Comparison of ENCODE assay signal across 23 cellular contexts in genomic region chr15:55618396-55618795, GRCh38. TPM values are rescaled to one million over a fixed set of nuclear protein-coding genes. Genes with fewer than 3 reads are reported as not detected.
"Had no signal": no experiment of that assay in that cellular context is flagged by ENCODE, and none has a peak within 500 bp of the region (broad histone marks: within the 10 kb centered on the region; RNA-seq: fewer than 3 reads in every experiment).

No MANE protein-coding gene starts in this region.

- H3K9me3 Mint-ChIP-seq: activated B cell treated with CpG ODN at 0.5 μM for 24 hours; activated CD4-positive, alpha-beta memory T cell treated with anti-CD3 and anti-CD28 coated beads for 36 hours; activated CD4-positive, alpha-beta T cell treated with anti-CD3 and anti-CD28 coated beads, Interleukin-2, amount 10 ng/mL, durations not matched to agents 7 days and 5 days; activated naive CD4-positive, alpha-beta T cell treated with anti-CD3 and anti-CD28 coated beads, Interleukin-2, amount 50 U/mL, for 24 hours; central memory CD8-positive, alpha-beta T cell had no signal

- H3K4me3 ChIP-seq: body of pancreas, MG63 had no signal

- H3K27ac ChIP-seq: body of pancreas had no signal

- ATAC-seq: body of pancreas, T-helper 17 cell had no signal

- H3K27ac Mint-ChIP-seq: activated B cell treated with CpG ODN at 0.5 μM for 24 hours; activated CD4-positive, alpha-beta memory T cell treated with anti-CD3 and anti-CD28 coated beads for 36 hours; activated CD4-positive, alpha-beta T cell treated with anti-CD3 and anti-CD28 coated beads, Interleukin-2, amount 10 ng/mL, durations not matched to agents 7 days and 5 days; activated naive CD4-positive, alpha-beta T cell treated with anti-CD3 and anti-CD28 coated beads, Interleukin-2, amount 50 U/mL, for 24 hours; T-helper 17 cell had no signal

- H3K36me3 Mint-ChIP-seq: activated CD4-positive, alpha-beta memory T cell treated with anti-CD3 and anti-CD28 coated beads for 36 hours; activated naive CD4-positive, alpha-beta T cell treated with anti-CD3 and anti-CD28 coated beads, Interleukin-2, amount 50 U/mL, for 24 hours had no signal

- H3K27me3 ChIP-seq: body of pancreas, MG63 had no signal

- H3K4me1 ChIP-seq: body of pancreas had no signal

- H3K36me3 ChIP-seq: MG63 had no signal

- H3K4me1 Mint-ChIP-seq: activated B cell treated with CpG ODN at 0.5 μM for 24 hours; activated CD4-positive, alpha-beta T cell treated with anti-CD3 and anti-CD28 coated beads, Interleukin-2, amount 10 ng/mL, durations not matched to agents 7 days and 5 days; activated naive CD4-positive, alpha-beta T cell treated with anti-CD3 and anti-CD28 coated beads, Interleukin-2, amount 50 U/mL, for 24 hours; central memory CD8-positive, alpha-beta T cell; T-helper 17 cell had no signal

- DNase-seq: activated B cell treated with CpG ODN at 0.5 μM for 24 hours; activated CD4-positive, alpha-beta memory T cell treated with anti-CD3 and anti-CD28 coated beads for 36 hours; activated CD4-positive, alpha-beta T cell treated with anti-CD3 and anti-CD28 coated beads, Interleukin-2, amount 10 ng/mL, durations not matched to agents 7 days and 5 days; activated effector memory CD4-positive, alpha-beta T cell treated with Interleukin-2 at 50 U/mL for 16 hours; activated naive CD4-positive, alpha-beta T cell; activated T-cell treated with anti-CD3 and anti-CD28 coated beads for 4 hours; aorta; body of pancreas; MG63; MV-4-11; NCI-H1092 treated with DMSO at 0.1 percent for 48 hours; NCI-H1417 treated with DMSO at 0.1 percent for 48 hours; NCI-H1694 treated with DMSO at 0.1 percent for 48 hours; NCI-H2029 treated with DMSO at 0.1 percent for 48 hours; NCI-H345; NCI-H510A; NCI-H526 treated with DMSO at 0.1 percent for 48 hours; SIG-M5; T-helper 17 cell; T-helper 9 cell had no signal

- H3K4me3 Mint-ChIP-seq: activated B cell treated with CpG ODN at 0.5 μM for 24 hours; activated CD4-positive, alpha-beta memory T cell treated with anti-CD3 and anti-CD28 coated beads for 36 hours; activated CD4-positive, alpha-beta T cell treated with anti-CD3 and anti-CD28 coated beads, Interleukin-2, amount 10 ng/mL, durations not matched to agents 7 days and 5 days; activated naive CD4-positive, alpha-beta T cell treated with anti-CD3 and anti-CD28 coated beads, Interleukin-2, amount 50 U/mL, for 24 hours; central memory CD8-positive, alpha-beta T cell; T-helper 17 cell had no signal

- H3K9me3 ChIP-seq: body of pancreas, MG63 had no signal

RNA-seq across cellular contexts. Expression of gene PYGO1, which starts 30.3 kb away (rescaled TPM):
- total RNA-seq: activated CD4-positive, alpha-beta memory T cell treated with anti-CD3 and anti-CD28 coated beads for 36 hours; OCI-LY7; T-helper 17 cell had no signal
